In the genomic region with DNA sequence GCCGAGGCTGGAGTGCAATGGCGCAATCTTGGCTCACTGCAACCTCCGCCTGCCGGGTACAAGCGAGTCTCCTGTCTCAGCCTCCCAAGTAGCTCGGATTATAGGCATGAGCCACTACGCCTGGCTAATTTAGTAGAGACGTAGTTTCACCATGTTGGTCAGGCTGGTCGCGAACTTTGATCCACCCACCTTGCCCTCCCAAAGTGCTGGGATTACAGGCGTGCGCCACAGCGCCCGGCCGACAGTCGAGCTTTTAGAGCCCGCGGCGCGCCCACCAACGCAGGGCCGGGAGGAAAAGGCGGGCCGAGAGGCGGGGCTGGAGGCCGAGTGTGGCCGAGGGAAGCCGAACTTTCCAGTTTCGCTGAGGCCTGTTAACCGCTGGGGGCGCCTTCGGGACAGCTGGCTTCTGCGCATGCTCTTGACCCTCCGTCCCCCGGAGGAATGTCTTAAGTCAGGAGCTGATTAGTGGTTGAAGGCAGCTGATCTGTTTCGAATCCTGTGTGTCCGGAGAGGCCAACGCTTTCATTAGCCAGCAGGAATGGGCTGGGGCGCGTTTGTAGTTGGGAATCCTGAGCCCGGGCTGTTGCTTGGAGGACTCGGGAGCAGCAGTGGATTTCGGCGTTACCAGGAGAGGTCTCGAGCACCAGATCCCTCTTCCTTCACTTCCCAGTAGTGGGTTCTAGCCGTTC, we compare ENCODE assay signal across 8 cellular contexts. TPM values are rescaled to one million over a fixed set of nuclear protein-coding genes. Genes with fewer than 3 reads are reported as not detected.
DNase-seq lines count a peak whose midpoint lies in the region; ATAC-seq and TF ChIP-seq lines count a peak whose summit lies in the region.

No MANE protein-coding gene starts in this region.

- DNase-seq in DMS153 (lab: John Stamatoyannopoulos, UW), result peak; percentile 74
- peak; percentile 98 for DNase-seq in OCI-M1 (lab: John Stamatoyannopoulos, UW)
- DNase-seq in activated T-cell treated with anti-CD3 and anti-CD28 coated beads for 48 hours (ENCODE audit: low read depth), result peak; percentile 91
- peak; percentile 92 for DNase-seq in epithelial cell of proximal tubule (ENCODE audit: low read depth)
- peak; percentile 96 to 98 (median 96) for DNase-seq in mucosa of descending colon
- DNase-seq in stimulated activated CD8-positive, alpha-beta memory T cell treated with anti-CD3 and anti-CD28 coated beads, Interleukin-4, amount 100 ng/mL, for 1 hour (ENCODE audit: low read depth in 2 of 2, low spot score in 1 of 2), result peak; percentile 84 to 90

- ATAC-seq in GM21528 (IDR thresholded peaks at IDR 0.05; ENCODE audit: low FRiP score, unreplicated experiment) (peak; percentile 81), mucosa of descending colon (peak; percentile 96)

- intact Hi-C loops in mucosa of descending colon (cut with DNase I, micrococcal nuclease), result no loop called here

- no peaks in the 10 kb centered on the region for H3K9me3 ChIP-seq in mucosa of descending colon

- H3K4me3 ChIP-seq in epithelial cell of proximal tubule (ENCODE audit: low read depth, low read length) (peak overlapping the region; percentile 73), mucosa of descending colon (peak overlapping the region; percentile 19)

- H3K36me3 ChIP-seq in mucosa of descending colon (ENCODE audit: low read depth), result peaks cover 3% of the 10 kb centered on the region

- H3K4me1 ChIP-seq in mucosa of descending colon (ENCODE audit: low read depth), result peaks cover 18% of the 10 kb centered on the region

- no peak for TF ChIP-seq EP300 in Ishikawa (IDR thresholded peaks at IDR 0.05; ENCODE audit: borderline replicate concordance)

- TF ChIP-seq CTCF in epithelial cell of proximal tubule (conservative IDR thresholded peaks at IDR 0.05; ENCODE audit: low read depth, low read length), result peak; percentile 80
- peak; percentile 95 for TF ChIP-seq CTCF in mucosa of descending colon (IDR thresholded peaks at IDR 0.05)

- no peak for TF ChIP-seq RAD21 in Ishikawa (IDR thresholded peaks at IDR 0.05; ENCODE audit: low read depth)

TF ChIP-seq in Ishikawa, 13 proteins besides CTCF, POLR2A, EP300 and RAD21:
- TF ChIP-seq, protein P1, sequence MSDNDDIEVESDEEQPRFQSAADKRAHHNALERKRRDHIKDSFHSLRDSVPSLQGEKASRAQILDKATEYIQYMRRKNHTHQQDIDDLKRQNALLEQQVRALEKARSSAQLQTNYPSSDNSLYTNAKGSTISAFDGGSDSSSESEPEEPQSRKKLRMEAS (IDR thresholded peaks at IDR 0.05), result peak; percentile 62
- TF ChIP-seq, protein P2, sequence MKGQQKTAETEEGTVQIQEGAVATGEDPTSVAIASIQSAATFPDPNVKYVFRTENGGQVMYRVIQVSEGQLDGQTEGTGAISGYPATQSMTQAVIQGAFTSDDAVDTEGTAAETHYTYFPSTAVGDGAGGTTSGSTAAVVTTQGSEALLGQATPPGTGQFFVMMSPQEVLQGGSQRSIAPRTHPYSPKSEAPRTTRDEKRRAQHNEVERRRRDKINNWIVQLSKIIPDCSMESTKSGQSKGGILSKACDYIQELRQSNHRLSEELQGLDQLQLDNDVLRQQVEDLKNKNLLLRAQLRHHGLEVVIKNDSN (IDR thresholded peaks at IDR 0.05), result peak; percentile 85
- TF ChIP-seq EGR1 (IDR thresholded peaks at IDR 0.05) (no peak), FOXM1 (IDR thresholded peaks at IDR 0.05; ENCODE audit: borderline replicate concordance, low read depth) (no peak), NFIC (IDR thresholded peaks at IDR 0.05) (peak; percentile 17; the same call in 1 of the 2 replicates), TAF1 (IDR thresholded peaks at IDR 0.05; ENCODE audit: low read depth) (peak; percentile 46), CEBPB (IDR thresholded peaks at IDR 0.05) (peak; percentile 9; the same call in 1 of the 2 replicates), ZBTB7A (IDR thresholded peaks at IDR 0.05; ENCODE audit: low read depth) (no peak), YY1 (IDR thresholded peaks at IDR 0.05; ENCODE audit: low read depth) (peak; percentile 32; the same call in 1 of the 2 replicates), TCF12 (IDR thresholded peaks at IDR 0.05; ENCODE audit: low read depth) (no peak; the same call in 1 of the 2 replicates), TEAD4 (IDR thresholded peaks at IDR 0.05) (peak; percentile 79)

RNA-seq across cellular contexts. Expression of a gene that starts 10.0 kb away (rescaled TPM):
- total RNA-seq in epithelial cell of proximal tubule (617 and 781 TPM in 2 replicates), mucosa of descending colon (1,000 to 10,000 TPM; 1,139 to 1,221 (median 1,218) TPM)

RNA-seq across cellular contexts. Expression of a gene that starts 48.5 kb away (rescaled TPM):
- total RNA-seq in epithelial cell of proximal tubule (71.5 and 87.9 TPM in 2 replicates), mucosa of descending colon (10 to 100 TPM in 1 of 3 donors, 1 to 10 TPM in 2; 3.1 to 11.2 (median 4.4) TPM)

Comparison
In these comparisons a context has a peak if more than half of its experiments do, and no peak if none do; other contexts are left out.
1. Peak in every context shown above with its lines: DNase-seq, ATAC-seq and H3K4me3 ChIP-seq.